Comparison of ENCODE assay signal across 12 cellular contexts in genomic region chr6:44775121-44775520, GRCh38.
DNase-seq lines count a peak whose midpoint lies in the region; TF ChIP-seq lines count a peak whose summit lies in the region.
"Had no signal": no experiment of that assay in that cellular context is flagged by ENCODE, and none has a peak within 500 bp of the region (broad histone marks: within the 10 kb centered on the region; RNA-seq: fewer than 3 reads in every experiment).

No MANE protein-coding gene starts in this region.

- WGBS in GM23248 (ENCODE audit: low coverage in 1 of 2, low lambda C conversion rate in 2 of 2, missing lambda C conversion rate in 2 of 2), 2 experiments = 7 to 10% methylated on average over 1 of the region's 1 CpG
- 0% methylated on average over 1 of the region's 1 CpG for WGBS in SK-N-SH (ENCODE audit: low lambda C conversion rate)

- H3K9me2 ChIP-seq in GM23248 (ENCODE audit: insufficient read depth) = no peaks in the 10 kb centered on the region
- H3K9me2 ChIP-seq in SK-N-SH = no peaks in the 10 kb centered on the region

- no peaks in the 10 kb centered on the region for H3K36me3 ChIP-seq in GM23248 (ENCODE audit: low read depth)
- no peaks in the 10 kb centered on the region for H3K36me3 ChIP-seq in SK-N-SH (replicated peaks in 1 of 2; ENCODE audit: control insufficient read depth in 1 of 2, insufficient read depth in 2 of 2, low read length in 1 of 2)

- no peaks in the 10 kb centered on the region for H3K79me2 ChIP-seq in GM23248 (ENCODE audit: insufficient read depth)
- H3K79me2 ChIP-seq in SK-N-SH (ENCODE audit: insufficient read depth) = no peaks in the 10 kb centered on the region

- peak; percentile 24 for DNase-seq in GM23248
- DNase-seq in astrocyte of the hippocampus (ENCODE audit: low read depth, low spot score) = peak; percentile 22
- DNase-seq in kidney tubule cell (ENCODE audit: low spot score) = peak; percentile 28
- DNase-seq in anterior cingulate cortex (lab: John Stamatoyannopoulos, UW) = no peak
- DNase-seq in SK-N-SH = no peak
- DNase-seq in kidney glomerular epithelial cell (lab: John Stamatoyannopoulos, UW) = no peak
- DNase-seq in SW 1271 (lab: John Stamatoyannopoulos, UW) = no peak
- DNase-seq: CD8-positive, alpha-beta T cell; COR-L47; DMS153; DMS79 treated with DMSO at 0.1 percent for 48 hours; GF-D8 had no signal

- H3K9me3 ChIP-seq in GM23248 (ENCODE audit: low read depth) (no peaks in the 10 kb centered on the region), SK-N-SH (no peaks in the 10 kb centered on the region)

- no peak overlapping the region for H3K4me3 ChIP-seq in GM23248
- no peak overlapping the region for H3K4me3 ChIP-seq in SK-N-SH (ENCODE audit: low read depth in 2 of 2, low read length in 1 of 2)

- TF ChIP-seq RAD21 in SK-N-SH (IDR thresholded peaks at IDR 0.05; ENCODE audit: low read length) = no peak

- H4K20me1 ChIP-seq in GM23248 (ENCODE audit: insufficient read depth) (no peaks in the 10 kb centered on the region), SK-N-SH (ENCODE audit: insufficient read depth) (no peaks in the 10 kb centered on the region)

- no peak for TF ChIP-seq CTCF in SK-N-SH (IDR thresholded peaks at IDR 0.05)

- H3K4me1 ChIP-seq in GM23248 (ENCODE audit: insufficient read depth) (no peaks in the 10 kb centered on the region), SK-N-SH (ENCODE audit: control insufficient read depth in 1 of 2, insufficient read depth in 2 of 2, low read depth in 1 of 2, low read length in 1 of 2) (no peaks in the 10 kb centered on the region)

- no peaks in the 10 kb centered on the region for H3F3A ChIP-seq in GM23248 (ENCODE audit: insufficient read depth)
- H3F3A ChIP-seq in SK-N-SH (replicated peaks; ENCODE audit: insufficient read depth) = no peaks in the 10 kb centered on the region

- H3K27ac ChIP-seq in GM23248 (no peak overlapping the region), SK-N-SH (ENCODE audit: low read depth in 2 of 2, low read length in 1 of 2) (no peak overlapping the region)

- no peaks in the 10 kb centered on the region for H3K27me3 ChIP-seq in GM23248 (replicated peaks; ENCODE audit: insufficient read depth)
- H3K27me3 ChIP-seq in SK-N-SH (ENCODE audit: insufficient read depth) = no peaks in the 10 kb centered on the region

- POLR2A ChIA-PET in SK-N-SH (lab: Yijun Ruan, JAX) = no interaction called here

- no peak for TF ChIP-seq EP300 in SK-N-SH (IDR thresholded peaks at IDR 0.05; ENCODE audit: borderline replicate concordance in 1 of 2, low read depth in 1 of 2, low read length in 1 of 2)

- CTCF ChIA-PET in SK-N-SH (lab: Yijun Ruan, JAX) = no interaction called here

- no peak overlapping the region for H3K9ac ChIP-seq in GM23248
- H3K9ac ChIP-seq in SK-N-SH = no peak overlapping the region

- H2AFZ ChIP-seq in GM23248 = no peak overlapping the region
- no peak overlapping the region for H2AFZ ChIP-seq in SK-N-SH (ENCODE audit: low read depth)

- in situ Hi-C loops in GM23248 (cut with MboI) = no loop called here

- H3K4me2 ChIP-seq in GM23248 (ENCODE audit: unreplicated experiment) (no peak overlapping the region), SK-N-SH (no peak overlapping the region)

TF ChIP-seq in SK-N-SH, 30 proteins besides CTCF, POLR2A, EP300 and RAD21:
- TF ChIP-seq, protein P1, sequence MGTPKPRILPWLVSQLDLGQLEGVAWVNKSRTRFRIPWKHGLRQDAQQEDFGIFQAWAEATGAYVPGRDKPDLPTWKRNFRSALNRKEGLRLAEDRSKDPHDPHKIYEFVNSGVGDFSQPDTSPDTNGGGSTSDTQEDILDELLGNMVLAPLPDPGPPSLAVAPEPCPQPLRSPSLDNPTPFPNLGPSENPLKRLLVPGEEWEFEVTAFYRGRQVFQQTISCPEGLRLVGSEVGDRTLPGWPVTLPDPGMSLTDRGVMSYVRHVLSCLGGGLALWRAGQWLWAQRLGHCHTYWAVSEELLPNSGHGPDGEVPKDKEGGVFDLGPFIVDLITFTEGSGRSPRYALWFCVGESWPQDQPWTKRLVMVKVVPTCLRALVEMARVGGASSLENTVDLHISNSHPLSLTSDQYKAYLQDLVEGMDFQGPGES (IDR thresholded peaks at IDR 0.05; ENCODE audit: low read depth, low read length) = no peak
- TF ChIP-seq YY1 (IDR thresholded peaks at IDR 0.05; ENCODE audit: low read depth) (no peak), CHD2 (IDR thresholded peaks at IDR 0.05; ENCODE audit: low read length, partially characterized antibody) (no peak), SIN3A (IDR thresholded peaks at IDR 0.05; ENCODE audit: borderline replicate concordance, low read depth, low read length) (no peak), POLR2AphosphoS5 (IDR thresholded peaks at IDR 0.05; ENCODE audit: low read depth, low read length) (no peak), FOXM1 (IDR thresholded peaks at IDR 0.05; ENCODE audit: low read depth) (no peak), RCOR1 (IDR thresholded peaks at IDR 0.05; ENCODE audit: low read length) (no peak), ELF1 (IDR thresholded peaks at IDR 0.05) (no peak), SMC3 (IDR thresholded peaks at IDR 0.05; ENCODE audit: low read depth, low read length) (no peak), NRF1 (IDR thresholded peaks at IDR 0.05; ENCODE audit: low read depth, low read length) (no peak), MEF2A (IDR thresholded peaks at IDR 0.05; ENCODE audit: borderline replicate concordance, low read depth) (no peak), NFIC (IDR thresholded peaks at IDR 0.05; ENCODE audit: borderline replicate concordance) (no peak), GATA2 (CRISPR knock-in tag; IDR thresholded peaks at IDR 0.05) (no peak), JUND (IDR thresholded peaks at IDR 0.05) (no peak), RXRA (IDR thresholded peaks at IDR 0.05; ENCODE audit: borderline replicate concordance, low read depth) (no peak)
- TF ChIP-seq, protein P2, sequence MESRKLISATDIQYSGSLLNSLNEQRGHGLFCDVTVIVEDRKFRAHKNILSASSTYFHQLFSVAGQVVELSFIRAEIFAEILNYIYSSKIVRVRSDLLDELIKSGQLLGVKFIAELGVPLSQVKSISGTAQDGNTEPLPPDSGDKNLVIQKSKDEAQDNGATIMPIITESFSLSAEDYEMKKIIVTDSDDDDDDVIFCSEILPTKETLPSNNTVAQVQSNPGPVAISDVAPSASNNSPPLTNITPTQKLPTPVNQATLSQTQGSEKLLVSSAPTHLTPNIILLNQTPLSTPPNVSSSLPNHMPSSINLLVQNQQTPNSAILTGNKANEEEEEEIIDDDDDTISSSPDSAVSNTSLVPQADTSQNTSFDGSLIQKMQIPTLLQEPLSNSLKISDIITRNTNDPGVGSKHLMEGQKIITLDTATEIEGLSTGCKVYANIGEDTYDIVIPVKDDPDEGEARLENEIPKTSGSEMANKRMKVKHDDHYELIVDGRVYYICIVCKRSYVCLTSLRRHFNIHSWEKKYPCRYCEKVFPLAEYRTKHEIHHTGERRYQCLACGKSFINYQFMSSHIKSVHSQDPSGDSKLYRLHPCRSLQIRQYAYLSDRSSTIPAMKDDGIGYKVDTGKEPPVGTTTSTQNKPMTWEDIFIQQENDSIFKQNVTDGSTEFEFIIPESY (IDR thresholded peaks at IDR 0.05; ENCODE audit: borderline replicate concordance, low read depth) = no peak

Comparison
In these comparisons a context has a peak if more than half of its experiments do, and no peak if none do; other contexts are left out.
1. DNase-seq: peak in GM23248 (single experiment), astrocyte of the hippocampus (single experiment) and kidney tubule cell (single experiment); none in anterior cingulate cortex (0 of 58), SK-N-SH (single experiment), kidney glomerular epithelial cell (single experiment) and SW 1271 (0 of 2).